In genomic region chr14:103544627-103545218, GRCh38 we compare ENCODE assay signal across 17 cellular contexts. TPM values are rescaled to one million over a fixed set of nuclear protein-coding genes. Genes with fewer than 3 reads are reported as not detected.
DNase-seq lines count a peak whose midpoint lies in the region; ATAC-seq and TF ChIP-seq lines count a peak whose summit lies in the region.
"Had no signal": no experiment of that assay in that cellular context is flagged by ENCODE, and none has a peak within 500 bp of the region (broad histone marks: within the 10 kb centered on the region; RNA-seq: fewer than 3 reads in every experiment).

No MANE protein-coding gene starts in this region.

- no peak for TF ChIP-seq EP300 in esophagus muscularis mucosa (IDR thresholded peaks at IDR 0.05)

- WGBS in esophagus muscularis mucosa = 37% methylated on average over 2 of the region's 19 CpGs

- H3K4me1 ChIP-seq in esophagus muscularis mucosa = peaks cover 70 to 100% (median 98%) of the 10 kb centered on the region in 4 donors
- peaks cover 24% of the 10 kb centered on the region for H3K4me1 ChIP-seq in osteoblast (ENCODE audit: insufficient read depth, low read length)
- H3K4me1 ChIP-seq: right lobe of liver had no signal

- H4K20me1 ChIP-seq in osteoblast (ENCODE audit: insufficient read depth, low read length) = peaks cover 17% of the 10 kb centered on the region

- H3K9me3 ChIP-seq in esophagus muscularis mucosa (no peaks in the 10 kb centered on the region), osteoblast (ENCODE audit: low read depth, low read length) (no peaks in the 10 kb centered on the region)
- H3K9me3 ChIP-seq: right lobe of liver had no signal

- TF ChIP-seq CTCF in esophagus muscularis mucosa (IDR thresholded peaks at IDR 0.05) (no peak), osteoblast (IDR thresholded peaks at IDR 0.05; ENCODE audit: extremely low read depth, low read depth, low read length) (no peak), coronary artery (IDR thresholded peaks at IDR 0.05) (no peak)

- H3K36me3 ChIP-seq in esophagus muscularis mucosa = no peaks in the 10 kb centered on the region
- H3K36me3 ChIP-seq in osteoblast (ENCODE audit: insufficient read depth, low read length) = no peaks in the 10 kb centered on the region
- H3K36me3 ChIP-seq: right lobe of liver had no signal

- peak; percentile 19 for DNase-seq in left cardiac atrium
- DNase-seq in cardiac septum (ENCODE audit: low spot score) = no peak
- DNase-seq in esophagus muscularis mucosa (ENCODE audit: extremely low spot score) = no peak
- peak; percentile 76 for DNase-seq in osteoblast (ENCODE audit: insufficient read length, low spot score, missing footprints)
- no peak for DNase-seq in coronary artery (ENCODE audit: low spot score)
- no peak for DNase-seq in G401 (ENCODE audit: low spot score)
- DNase-seq: activated gamma-delta T cell; CD4-positive, alpha-beta T cell; NCI-H774; T-helper 9 cell had no signal

- in situ Hi-C loops in G401 (cut with HindIII; ENCODE audit: low sequenced_read_pairs) = no loop called here

- H3K27me3 ChIP-seq in esophagus muscularis mucosa = peaks cover 0 to 2% (median 0%) of the 10 kb centered on the region in 4 donors
- H3K27me3 ChIP-seq in osteoblast (ENCODE audit: insufficient read depth, low read length) = no peaks in the 10 kb centered on the region
- H3K27me3 ChIP-seq: right lobe of liver had no signal

- H3K79me2 ChIP-seq in osteoblast (ENCODE audit: insufficient read depth, low read length) = peaks cover 2% of the 10 kb centered on the region

- TF ChIP-seq POLR2A in esophagus muscularis mucosa (IDR thresholded peaks at IDR 0.05; ENCODE audit: low read depth) = no peak

- intact Hi-C loops in left cardiac atrium (cut with DNase I) (loop anchor here in 1 of 2 donors (2.0 to 5.0 kb wide), 2 partner anchors 26 to 42 kb away; no protein-coding TSS in a partner anchor), cardiac septum (cut with DNase I) (no loop called here), esophagus muscularis mucosa (cut with DNase I) (no loop called here)

- ATAC-seq in left cardiac atrium (peak in 1 of 2 donors; percentile 1), GM18868 (IDR thresholded peaks at IDR 0.05; ENCODE audit: unreplicated experiment) (no peak), GM18517 (IDR thresholded peaks at IDR 0.05; ENCODE audit: unreplicated experiment) (no peak)
- ATAC-seq: activated CD4-positive, alpha-beta T cell treated with anti-CD3 and anti-CD28 coated beads for 36 hours; Panc1; right lobe of liver; SK-N-SH treated with all-trans-retinoic acid at 6 μM for 48 hours had no signal

- H3K4me3 ChIP-seq in esophagus muscularis mucosa (peak overlapping the region in 1 of 4 donors; percentile 12), osteoblast (ENCODE audit: insufficient read depth, low read length) (no peak overlapping the region), coronary artery (no peak overlapping the region)
- H3K4me3 ChIP-seq: GM23248, right lobe of liver had no signal

- H2AFZ ChIP-seq in osteoblast (ENCODE audit: low read length) = no peak overlapping the region
- H2AFZ ChIP-seq: GM23248 had no signal

- peak overlapping the region; percentile 93 to 97 (median 94) for H3K27ac ChIP-seq in esophagus muscularis mucosa (replicated peaks in 1 of 4)
- H3K27ac ChIP-seq in osteoblast (ENCODE audit: low read depth, low read length) = no peak overlapping the region
- H3K27ac ChIP-seq in coronary artery = peak overlapping the region in 1 of 2 donors; percentile 93
- H3K27ac ChIP-seq: GM23248, right lobe of liver had no signal

- no peak overlapping the region for H3K4me2 ChIP-seq in osteoblast (ENCODE audit: insufficient read depth, low read length)

RNA-seq across cellular contexts. Expression of gene TRMT61A, which starts 15.7 kb away (rescaled TPM):
- total RNA-seq in left cardiac atrium (1 to 10 TPM; 6.0 to 8.5 TPM), cardiac septum (5.2 TPM), esophagus muscularis mucosa (10 to 100 TPM; 28.7 to 50.0 (median 35.2) TPM), osteoblast (9.0 and 10.6 TPM in 2 replicates)
- total RNA-seq in G401 (2014; rRNA removed; shearing (Covaris generic)) = 17.6 and 29.3 TPM in 2 replicates

RNA-seq across cellular contexts. Expression of gene BAG5, which starts 17.7 kb away (rescaled TPM):
- total RNA-seq in left cardiac atrium = 10 to 100 TPM; 15.2 to 23.6 TPM
- 20.1 TPM for total RNA-seq in cardiac septum
- total RNA-seq in esophagus muscularis mucosa = 10 to 100 TPM; 27.4 to 34.7 (median 28.3) TPM
- 28.6 and 30.8 TPM in 2 replicates for total RNA-seq in osteoblast
- 4.0 and 12.2 TPM in 2 replicates for total RNA-seq in G401 (2014; rRNA removed; shearing (Covaris generic))

RNA-seq across cellular contexts. Expression of gene COA8, which starts 18.0 kb away (rescaled TPM):
- total RNA-seq in left cardiac atrium (10 to 100 TPM; 37.8 to 42.5 TPM), cardiac septum (43.8 TPM), esophagus muscularis mucosa (10 to 100 TPM; 26.8 to 46.1 (median 37.6) TPM), osteoblast (23.0 and 24.6 TPM in 2 replicates)
- 29.7 and 34.7 TPM in 2 replicates for total RNA-seq in G401 (2014; rRNA removed; shearing (Covaris generic))

RNA-seq across cellular contexts. Expression of gene CKB, which starts 22.1 kb away (rescaled TPM):
- total RNA-seq in left cardiac atrium = 100 to 1,000 TPM; 407 to 412 TPM
- total RNA-seq in cardiac septum = 327 TPM
- 1,000 to 10,000 TPM in 3 of 4 donors, 100 to 1,000 TPM in 1; 917 to 1,843 (median 1,284) TPM for total RNA-seq in esophagus muscularis mucosa
- 5.1 and 8.3 TPM in 2 replicates for total RNA-seq in osteoblast
- total RNA-seq in G401 (2014; rRNA removed; shearing (Covaris generic)) = 672 and 986 TPM in 2 replicates

Comparison
In these comparisons a context has a peak if more than half of its experiments do, and no peak if none do; other contexts are left out.
1. DNase-seq: peak in left cardiac atrium (single experiment) and osteoblast (single experiment); none in cardiac septum (single experiment), esophagus muscularis mucosa (single experiment), coronary artery (single experiment) and G401 (single experiment).